1 cellular context compared by ENCODE assay signal in genomic region chr1:1306661-1307260, GRCh38.
A peak's percentile ranks its signal among the peaks of the same experiment; 100 is the strongest.
TF ChIP-seq lines count a peak whose summit lies in the region.

No MANE protein-coding gene starts in this region.

TF ChIP-seq in H1, 55 proteins besides CTCF, POLR2A, EP300 and RAD21:
- TF ChIP-seq SIRT6 (IDR thresholded peaks at IDR 0.05; ENCODE audit: low read length) (no peak), BRCA1 (IDR thresholded peaks at IDR 0.05; ENCODE audit: low read depth, low read length) (no peak), EZH2 (IDR thresholded peaks at IDR 0.05; ENCODE audit: low read depth, low read length, severe bottlenecking) (no peak), SUZ12 (IDR thresholded peaks at IDR 0.05; ENCODE audit: low read length) (0 out of 2 replicates have a peak, but pooled peaks have one; percentile 27), E2F6 (IDR thresholded peaks at IDR 0.05) (no peak), GABPA (IDR thresholded peaks at IDR 0.05; ENCODE audit: borderline replicate concordance, insufficient read depth, low read length) (no peak)
